ENCODE assay signal across 10 cellular contexts in genomic region chr16:18384098-18384636, GRCh38. TPM values are rescaled to one million over a fixed set of nuclear protein-coding genes. Genes with fewer than 3 reads are reported as not detected.
DNase-seq lines count a peak whose midpoint lies in the region; ATAC-seq, FAIRE-seq and TF ChIP-seq lines count a peak whose summit lies in the region.
"Not testable (repeated sequence)": the region's sequence is repeated elsewhere in the genome, so short reads cannot be mapped to it uniquely, and the experiment has no call there.
"Had no signal": no experiment of that assay in that cellular context is flagged by ENCODE, and none has a peak within 500 bp of the region (broad histone marks: within the 10 kb centered on the region; RNA-seq: fewer than 3 reads in every experiment).

No MANE protein-coding gene starts in this region.

- H3K27me3 ChIP-seq in right cardiac atrium (ENCODE audit: control insufficient read depth, insufficient read depth); upper lobe of left lung; aorta (ENCODE audit: control insufficient read depth in 1 of 2, insufficient read depth in 2 of 2, low read length in 1 of 2): not testable (repeated sequence)

- H3K27ac ChIP-seq in A549; right cardiac atrium (ENCODE audit: low read length); upper lobe of left lung; aorta (ENCODE audit: low read depth in 1 of 2, low read length in 2 of 2): not testable (repeated sequence)

- not testable (repeated sequence) for H3K4me1 Mint-ChIP-seq in activated CD4-positive, alpha-beta T cell treated with anti-CD3 and anti-CD28 coated beads, Interleukin-2, amount 10 ng/mL, durations not matched to agents 24 days and 14 days; stimulated activated memory B cell treated with anti-CD40 and anti-IgM and Interleukin-4, amounts not matched to agents 10 μg/mL and 1 μg/mL and 100 μg/mL, for 72 hours

- not testable (repeated sequence) for TF ChIP-seq POLR2A in A549 (IDR thresholded peaks at IDR 0.05; ENCODE audit: low read length); upper lobe of left lung (IDR thresholded peaks at IDR 0.05)

- H3K36me3 Mint-ChIP-seq in activated CD4-positive, alpha-beta T cell treated with anti-CD3 and anti-CD28 coated beads, Interleukin-2, amount 10 ng/mL, durations not matched to agents 24 days and 14 days (ENCODE audit: low read depth); stimulated activated memory B cell treated with anti-CD40 and anti-IgM and Interleukin-4, amounts not matched to agents 10 μg/mL and 1 μg/mL and 100 μg/mL, for 72 hours: not testable (repeated sequence)

- not testable (repeated sequence) for DNase-seq in A549 (ENCODE audit: low read depth in 1 of 2, low spot score in 1 of 2); right cardiac atrium; left lobe of liver (ENCODE audit: low spot score)
- peak; percentile 37 for DNase-seq in activated CD4-positive, alpha-beta T cell treated with anti-CD3 and anti-CD28 coated beads, Interleukin-2, amount 10 ng/mL, durations not matched to agents 24 days and 14 days
- DNase-seq in upper lobe of left lung: peak in 1 of 2 donors; percentile 27
- peak in 1 of 2 donors; percentile 3 for DNase-seq in aorta

- not testable (repeated sequence) for H3K4me2 ChIP-seq in A549

- H3K9me3 Mint-ChIP-seq in activated CD4-positive, alpha-beta T cell treated with anti-CD3 and anti-CD28 coated beads, Interleukin-2, amount 10 ng/mL, durations not matched to agents 24 days and 14 days; stimulated activated memory B cell treated with anti-CD40 and anti-IgM and Interleukin-4, amounts not matched to agents 10 μg/mL and 1 μg/mL and 100 μg/mL, for 72 hours: not testable (repeated sequence)

- 91% methylated on average over 7 of the region's 25 CpGs for WGBS in A549 (ENCODE audit: missing lambda C conversion rate)
- WGBS in right cardiac atrium: 95% methylated on average over 10 of the region's 25 CpGs
- 97% methylated on average over 12 of the region's 25 CpGs; no CpG with 5 or more reads in 1 of the 2 donors for WGBS in upper lobe of left lung, 2 donors
- 92 to 94% methylated on average over 6 to 12 of the region's 25 CpGs for WGBS in aorta, 2 donors

- TF ChIP-seq EP300 in A549 (IDR thresholded peaks at IDR 0.05); upper lobe of left lung (IDR thresholded peaks at IDR 0.05): not testable (repeated sequence)

- not testable (repeated sequence) for H3K4me1 ChIP-seq in A549; right cardiac atrium (ENCODE audit: control insufficient read depth, insufficient read depth, low read length); upper lobe of left lung; aorta (ENCODE audit: control insufficient read depth in 1 of 2, insufficient read depth in 2 of 2, low read length in 2 of 2)

- POLR2A ChIA-PET in A549 (lab: Yijun Ruan, JAX): not testable (repeated sequence)

- H3K27ac Mint-ChIP-seq in activated CD4-positive, alpha-beta T cell treated with anti-CD3 and anti-CD28 coated beads, Interleukin-2, amount 10 ng/mL, durations not matched to agents 24 days and 14 days; stimulated activated memory B cell treated with anti-CD40 and anti-IgM and Interleukin-4, amounts not matched to agents 10 μg/mL and 1 μg/mL and 100 μg/mL, for 72 hours: not testable (repeated sequence)

- not testable (repeated sequence) for H3K9me3 ChIP-seq in A549; right cardiac atrium (ENCODE audit: control insufficient read depth, low read length); upper lobe of left lung; aorta (ENCODE audit: control insufficient read depth, low read length)

- not testable (repeated sequence) for H3K27me3 Mint-ChIP-seq in activated CD4-positive, alpha-beta T cell treated with anti-CD3 and anti-CD28 coated beads, Interleukin-2, amount 10 ng/mL, durations not matched to agents 24 days and 14 days; stimulated activated memory B cell treated with anti-CD40 and anti-IgM and Interleukin-4, amounts not matched to agents 10 μg/mL and 1 μg/mL and 100 μg/mL, for 72 hours

- not testable (repeated sequence) for TF ChIP-seq RAD21 in A549 (conservative IDR thresholded peaks at IDR 0.05 in 1 of 2, IDR thresholded peaks at IDR 0.05 in 1 of 2)

- ATAC-seq in A549 (peak; percentile 54 to 62), esophagus mucosa (peak; percentile 26), right cardiac atrium (peak; percentile 45 to 61), left lobe of liver (peak; percentile 20), upper lobe of left lung (ENCODE audit: low FRiP score in 2 of 2) (peak; percentile 48 to 63), aorta (ENCODE audit: low FRiP score) (peak; percentile 78)
- peak; percentile 27 for ATAC-seq in stimulated activated memory B cell treated with anti-CD40 and anti-IgM and Interleukin-4, amounts not matched to agents 10 μg/mL and 1 μg/mL and 100 μg/mL, for 72 hours

- not testable (repeated sequence) for FAIRE-seq in A549 (lab: Jason Lieb, UNC)

- CTCF ChIA-PET in A549 (lab: Yijun Ruan, JAX): not testable (repeated sequence)

- not testable (repeated sequence) for H3K36me3 ChIP-seq in upper lobe of left lung; aorta (ENCODE audit: control insufficient read depth in 1 of 2, insufficient read depth in 2 of 2, low read length in 1 of 2)

- not testable (repeated sequence) for TF ChIP-seq CTCF in A549 (IDR thresholded peaks at IDR 0.05); upper lobe of left lung (IDR thresholded peaks at IDR 0.05)

- intact Hi-C loops in activated CD4-positive, alpha-beta T cell treated with anti-CD3 and anti-CD28 coated beads, Interleukin-2, amount 10 ng/mL, durations not matched to agents 24 days and 14 days (cut with micrococcal nuclease); right cardiac atrium (cut with DNase I); aorta (cut with DNase I): not testable (repeated sequence)

- not testable (repeated sequence) for H3K4me3 Mint-ChIP-seq in activated CD4-positive, alpha-beta T cell treated with anti-CD3 and anti-CD28 coated beads, Interleukin-2, amount 10 ng/mL, durations not matched to agents 24 days and 14 days; stimulated activated memory B cell treated with anti-CD40 and anti-IgM and Interleukin-4, amounts not matched to agents 10 μg/mL and 1 μg/mL and 100 μg/mL, for 72 hours

- not testable (repeated sequence) for H3K4me3 ChIP-seq in A549; right cardiac atrium (ENCODE audit: low read length); upper lobe of left lung; aorta (ENCODE audit: low read length in 2 of 2)

RNA-seq across cellular contexts. Expression of gene NPIPA8, which starts 47.6 kb away (rescaled TPM):
- polyA plus RNA-seq in A549 (2011; rRNA removed) (2.0 TPM in 2 replicates), A549 (2017; fragmentation: RNase III; extraction: RNeasy Plus Mini Kit Qiagen cat#74134 plus additional on column Dnase treatment) (1.9 to 2.4 TPM (median 2.0 TPM) in 3 replicates), right cardiac atrium (3.9 TPM), aorta (10 to 100 TPM in 1 of 2 donors, 1 to 10 TPM in 1; 4.0 to 41.6 TPM)
- 2.5 and 3.1 TPM in 2 replicates for polyA plus RNA-seq in A549 (2012; cell fraction: cytosol; rRNA removed)
- polyA plus RNA-seq in A549 (2012; cell fraction: nucleus; rRNA removed): 4.5 and 5.9 TPM in 2 replicates
- 0.33 and 0.63 TPM in 2 replicates for polyA minus RNA-seq in A549 (2011; rRNA and poly(A)+ RNA removed)
- 0.54 and 0.88 TPM in 2 replicates for total RNA-seq in activated CD4-positive, alpha-beta T cell treated with anti-CD3 and anti-CD28 coated beads, Interleukin-2, amount 10 ng/mL, durations not matched to agents 24 days and 14 days
- total RNA-seq in esophagus mucosa (5.8 TPM), right cardiac atrium (under 1 TPM in 3 of 4 donors, not detected in 1; 0.15 to 0.53 (median 0.29) TPM), left lobe of liver (0.35 TPM), upper lobe of left lung (10 to 100 TPM in 1 of 6 donors, under 1 TPM in 2, not detected in 3; 0.54 to 11.5 (median 0.74) TPM), aorta (1 to 10 TPM; 1.7 to 2.2 TPM)
- total RNA-seq: CD4-positive, CD25-positive, alpha-beta regulatory T cell; GM12878 had no signal

Comparison
In these comparisons a context has a peak if more than half of its experiments do, and no peak if none do; other contexts are left out.
1. ATAC-seq: peak in every context shown above with its lines; median percentile 78 in aorta; 58 in A549; 56 in upper lobe of left lung; 53 in right cardiac atrium; 27 in stimulated activated memory B cell treated with anti-CD40 and anti-IgM and Interleukin-4, amounts not matched to agents 10 μg/mL and 1 μg/mL and 100 μg/mL, for 72 hours; 26 in esophagus mucosa; 20 in left lobe of liver.